ENCODE assay signal across 3 cellular contexts in genomic region chr9:96501981-96502833, GRCh38.
TF ChIP-seq lines count a peak whose summit lies in the region.

No MANE protein-coding gene starts in this region.

TF ChIP-seq in SK-N-SH, 30 proteins besides CTCF, POLR2A, EP300 and RAD21:
- TF ChIP-seq IRF3 (IDR thresholded peaks at IDR 0.05; ENCODE audit: low read depth, low read length), result no peak
- TF ChIP-seq PBX3 (IDR thresholded peaks at IDR 0.05), result no peak
- no peak for TF ChIP-seq TCF12 (IDR thresholded peaks at IDR 0.05)
- TF ChIP-seq REST (IDR thresholded peaks at IDR 0.05; ENCODE audit: low read depth, low read length), result no peak
- TF ChIP-seq ELF1 (IDR thresholded peaks at IDR 0.05), result no peak
- no peak for TF ChIP-seq RFX5 (IDR thresholded peaks at IDR 0.05; ENCODE audit: low read length)
- TF ChIP-seq FOXM1 (IDR thresholded peaks at IDR 0.05; ENCODE audit: low read depth), result no peak
- no peak for TF ChIP-seq MAX (IDR thresholded peaks at IDR 0.05; ENCODE audit: low read depth)

TF ChIP-seq in SK-N-SH treated with all-trans-retinoic acid at 6 μM for 48 hours, 23 proteins besides CTCF, POLR2A, EP300 and RAD21 (continued from another document):
- TF ChIP-seq CREB5 (CRISPR knock-in tag; IDR thresholded peaks at IDR 0.05; ENCODE audit: low read depth) (no peak), TSHZ2 (CRISPR knock-in tag; IDR thresholded peaks at IDR 0.05) (no peak), ISL1 (CRISPR knock-in tag; IDR thresholded peaks at IDR 0.05) (no peak), ARNTL (CRISPR knock-in tag; IDR thresholded peaks at IDR 0.05; ENCODE audit: borderline replicate concordance, low read depth) (no peak)

TF ChIP-seq in H1, 55 proteins besides CTCF, POLR2A, EP300 and RAD21 (continued from another document):
- TF ChIP-seq YY1 (IDR thresholded peaks at IDR 0.05; ENCODE audit: low read depth, low read length) (no peak), KDM5A (IDR thresholded peaks at IDR 0.05; ENCODE audit: low read length) (no peak), HDAC2 (IDR thresholded peaks at IDR 0.05; ENCODE audit: borderline replicate concordance in 1 of 2, low read depth in 2 of 2, low read length in 2 of 2) (no peak), BCL11A (IDR thresholded peaks at IDR 0.05; ENCODE audit: low read depth in 2 of 2, low read length in 2 of 2) (no peak), TAF7 (optimal IDR thresholded peaks at IDR 0.05; ENCODE audit: borderline replicate concordance, low read depth, low read length) (no peak), POU5F1 (IDR thresholded peaks at IDR 0.05; ENCODE audit: low read depth, low read length) (no peak), TEAD4 (IDR thresholded peaks at IDR 0.05; ENCODE audit: low read depth, low read length) (no peak), ZNF274 (IDR thresholded peaks at IDR 0.05; ENCODE audit: borderline replicate concordance, extremely low read depth, low read length) (no peak), EGR1 (IDR thresholded peaks at IDR 0.05; ENCODE audit: borderline replicate concordance, low read depth, low read length) (no peak), SIRT6 (IDR thresholded peaks at IDR 0.05; ENCODE audit: low read length) (no peak), SUZ12 (IDR thresholded peaks at IDR 0.05; ENCODE audit: low read length) (no peak), E2F6 (IDR thresholded peaks at IDR 0.05) (no peak), USF2 (IDR thresholded peaks at IDR 0.05; ENCODE audit: low read length) (no peak), MAFK (IDR thresholded peaks at IDR 0.05; ENCODE audit: low read depth, low read length) (no peak)
